Comparison of ENCODE assay signal across 13 cellular contexts in the genomic region with DNA sequence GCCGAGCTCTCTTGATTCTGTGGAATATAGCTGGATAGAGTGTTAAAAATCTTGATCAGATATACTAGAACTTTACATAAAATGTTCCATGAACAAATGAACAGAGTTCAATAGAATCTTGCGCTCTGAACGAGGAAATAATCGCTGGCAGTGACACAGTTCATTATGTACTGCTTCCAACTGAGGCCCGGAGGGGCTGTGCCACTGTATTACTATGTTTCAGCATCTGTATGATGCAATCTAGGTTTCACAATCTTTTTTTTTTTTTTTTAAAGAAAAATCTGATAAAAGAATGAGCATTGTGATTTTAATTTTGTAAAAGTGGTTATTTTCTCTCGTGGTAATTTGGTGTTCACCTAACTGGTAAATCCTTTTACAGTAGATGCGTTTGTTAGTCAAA.
DNase-seq lines count a peak whose midpoint lies in the region; FAIRE-seq and TF ChIP-seq lines count a peak whose summit lies in the region.
"Had no signal": no experiment of that assay in that cellular context is flagged by ENCODE, and none has a peak within 500 bp of the region (broad histone marks: within the 10 kb centered on the region; RNA-seq: fewer than 3 reads in every experiment).

No MANE protein-coding gene starts in this region.

- H3F3A ChIP-seq in PC-9 (ENCODE audit: insufficient read depth, low read depth), result no peaks in the 10 kb centered on the region; the same call in 1 of the 2 replicates

- no peaks in the 10 kb centered on the region for H3K79me2 ChIP-seq in PC-9 (ENCODE audit: low read depth)

- no peak for TF ChIP-seq CTCF in PC-9 (conservative IDR thresholded peaks at IDR 0.05)
- TF ChIP-seq CTCF in fibroblast of mammary gland (conservative IDR thresholded peaks at IDR 0.05; ENCODE audit: control insufficient read depth, insufficient read depth, low read depth, low read length), result no peak
- TF ChIP-seq CTCF in kidney (IDR thresholded peaks at IDR 0.05; ENCODE audit: borderline replicate concordance, extremely low read depth, insufficient read depth), result no peak

- 0 out of 2 replicates have a peak overlapping the region, but pooled peaks have one; percentile 22 for H2AFZ ChIP-seq in PC-9

- DNase-seq in ELR (ENCODE audit: low read depth) (peak; percentile 31), PC-9 (no peak), fibroblast of mammary gland (ENCODE audit: low read depth) (peak; percentile 79), renal cortical epithelial cell (ENCODE audit: low read depth) (peak; percentile 61), ecto neural progenitor cell (ENCODE audit: low spot score) (no peak), H54 (ENCODE audit: insufficient read length, low spot score) (no peak), amniotic stem cell (lab: John Stamatoyannopoulos, UW) (no peak), kidney (no peak)
- DNase-seq: activated naive CD8-positive, alpha-beta T cell treated with anti-CD3 and anti-CD28 coated beads, Interleukin-2, amount 10 ng/mL, durations not matched to agents 7 days and 5 days; CD4-positive, alpha-beta memory T cell; NCI-H187 treated with DMSO at 0.1 percent for 48 hours; NCI-H774; T-helper 1 cell had no signal

- H4K20me1 ChIP-seq in PC-9 (ENCODE audit: insufficient read depth), result no peaks in the 10 kb centered on the region

- peak overlapping the region; percentile 35; the same call in 1 of the 2 replicates for H3K27ac ChIP-seq in PC-9
- peak overlapping the region in 1 of 2 donors; percentile 35 for H3K27ac ChIP-seq in kidney (ENCODE audit: low read depth in 2 of 2, low read length in 2 of 2)

- no peaks in the 10 kb centered on the region for H3K9me2 ChIP-seq in PC-9 (ENCODE audit: insufficient read depth)

- no peak for FAIRE-seq in H54 (lab: Jason Lieb, UNC)
- no peak for FAIRE-seq in kidney (lab: Jason Lieb, UNC)

- no peaks in the 10 kb centered on the region for H3K27me3 ChIP-seq in PC-9 (ENCODE audit: insufficient read depth, low read depth)

- H3K9me3 ChIP-seq in PC-9 (ENCODE audit: insufficient read depth, low read depth) (no peaks in the 10 kb centered on the region), kidney (ENCODE audit: control insufficient read depth in 1 of 2, low read length in 2 of 2) (no peaks in the 10 kb centered on the region)

- peak overlapping the region; percentile 36 for H3K4me2 ChIP-seq in PC-9

- CTCF ChIA-PET in PC-9 (lab: Charles Lee), result no interaction called here

- H3K36me3 ChIP-seq in PC-9 (ENCODE audit: low read depth), result no peaks in the 10 kb centered on the region
- H3K36me3 ChIP-seq in kidney (ENCODE audit: control insufficient read depth in 1 of 2, insufficient read depth in 2 of 2, low read length in 2 of 2), result peaks cover 34 to 62% of the 10 kb centered on the region in 2 donors

- POLR2A ChIA-PET in PC-9 (lab: Charles Lee; ENCODE audit: unreplicated experiment), result no interaction called here

- H3K9ac ChIP-seq in kidney (ENCODE audit: low read length in 2 of 2), result no peak overlapping the region

- BruUV-seq in PC-9 (replicated peaks; lab: Mats Ljungman, UMichigan), result no TSS peak

- H3K4me3 ChIP-seq in PC-9, result no peak overlapping the region
- no peak overlapping the region for H3K4me3 ChIP-seq in fibroblast of mammary gland (ENCODE audit: control insufficient read depth, low read depth, low read length)
- H3K4me3 ChIP-seq in kidney (ENCODE audit: low read length in 2 of 2), result no peak overlapping the region

- H3K4me1 ChIP-seq in PC-9 (replicated peaks; ENCODE audit: insufficient read depth) (peaks cover 11% of the 10 kb centered on the region; the same call in 1 of the 2 replicates), kidney (ENCODE audit: control insufficient read depth in 1 of 2, insufficient read depth in 1 of 2, low read depth in 1 of 2, low read length in 2 of 2) (peaks cover 0 to 8% of the 10 kb centered on the region in 2 donors)

- no peak for TF ChIP-seq POLR2A in H54 (IDR thresholded peaks at IDR 0.05; ENCODE audit: low read depth, low read length)

- intact Hi-C loops in PC-9 (cut with micrococcal nuclease; ENCODE audit: unreplicated experiment) (no loop called here), kidney (cut with DNase I) (no loop called here)

Comparison
In these comparisons a context has a peak if more than half of its experiments do, and no peak if none do; other contexts are left out.
1. DNase-seq: peak in ELR (single experiment), fibroblast of mammary gland (single experiment) and renal cortical epithelial cell (single experiment); none in PC-9 (0 of 2), ecto neural progenitor cell (single experiment), H54 (single experiment), amniotic stem cell (single experiment) and kidney (single experiment).